Comparison of ENCODE assay signal across 8 cellular contexts in genomic region chr7:130910949-130911944, GRCh38.
DNase-seq lines count a peak whose midpoint lies in the region; ATAC-seq and TF ChIP-seq lines count a peak whose summit lies in the region.

No MANE protein-coding gene starts in this region.

- H3K27ac ChIP-seq in heart left ventricle = peak overlapping the region in 7 of 12 donors; percentile 68 to 92 (median 83)
- peak overlapping the region in 5 of 10 donors; percentile 81 to 92 (median 85) for H3K27ac ChIP-seq in heart right ventricle
- H3K27ac ChIP-seq in iPS-20b (ENCODE audit: low read length) = no peak overlapping the region
- peak overlapping the region; percentile 86 to 94 (median 93) for H3K27ac ChIP-seq in tibial nerve

- H3K9me3 Mint-ChIP-seq in activated naive CD8-positive, alpha-beta T cell treated with anti-CD3 and anti-CD28 coated beads for 36 hours = no peaks in the 10 kb centered on the region

- peaks cover 0 to 9% (median 0%) of the 10 kb centered on the region in 9 donors for H3K36me3 ChIP-seq in heart left ventricle
- peaks cover 0 to 16% (median 0%) of the 10 kb centered on the region in 9 donors for H3K36me3 ChIP-seq in heart right ventricle
- no peaks in the 10 kb centered on the region for H3K36me3 ChIP-seq in iPS-20b (ENCODE audit: insufficient read depth, low read depth, low read length)
- peaks cover 0 to 30% (median 0%) of the 10 kb centered on the region in 3 donors for H3K36me3 ChIP-seq in tibial nerve

- H3K4me1 Mint-ChIP-seq in activated naive CD8-positive, alpha-beta T cell treated with anti-CD3 and anti-CD28 coated beads for 36 hours = peaks cover 81% of the 10 kb centered on the region

- H3K9me3 ChIP-seq in heart left ventricle = no peaks in the 10 kb centered on the region
- no peaks in the 10 kb centered on the region for H3K9me3 ChIP-seq in heart right ventricle
- no peaks in the 10 kb centered on the region for H3K9me3 ChIP-seq in iPS-20b (ENCODE audit: insufficient read depth, low read depth, low read length)
- H3K9me3 ChIP-seq in tibial nerve = no peaks in the 10 kb centered on the region

- no peak for DNase-seq in heart left ventricle
- no peak for DNase-seq in heart right ventricle
- no peak for DNase-seq in activated naive CD8-positive, alpha-beta T cell treated with anti-CD3 and anti-CD28 coated beads for 36 hours
- no peak for DNase-seq in tibial nerve (ENCODE audit: low spot score in 2 of 2)
- DNase-seq in GM10266 (ENCODE audit: extremely low spot score) = no peak
- no peak for DNase-seq in SHP77 treated with DMSO at 0.1 percent for 48 hours (lab: John Stamatoyannopoulos, UW)
- DNase-seq in activated effector memory CD4-positive, alpha-beta T cell treated with anti-CD3 and anti-CD28 coated beads, Interleukin-2, amount 50 U/mL, for 16 hours = no peak

- H3K27me3 ChIP-seq in heart left ventricle (no peaks in the 10 kb centered on the region), heart right ventricle (no peaks in the 10 kb centered on the region), iPS-20b (ENCODE audit: insufficient read depth, low read length) (no peaks in the 10 kb centered on the region), tibial nerve (no peaks in the 10 kb centered on the region)

- WGBS in heart left ventricle, 4 donors = 82 to 85% (median 82%) methylated on average over 7 of the region's 7 CpGs
- 81 to 87% methylated on average over 7 of the region's 7 CpGs for WGBS in heart right ventricle, 2 donors
- WGBS in tibial nerve, 2 donors = 47 to 49% methylated on average over 7 of the region's 7 CpGs

- TF ChIP-seq POLR2A in heart left ventricle (IDR thresholded peaks at IDR 0.05) (no peak), tibial nerve (IDR thresholded peaks at IDR 0.05) (no peak)

- TF ChIP-seq EP300 in tibial nerve (IDR thresholded peaks at IDR 0.05) = peak in 1 of 2 donors; percentile 12

- peak overlapping the region; percentile 94 for H3K27ac Mint-ChIP-seq in activated naive CD8-positive, alpha-beta T cell treated with anti-CD3 and anti-CD28 coated beads for 36 hours

- H3K9ac ChIP-seq in iPS-20b (ENCODE audit: low read depth, low read length) = peak overlapping the region; percentile 66; the same call in 1 of the 2 replicates

- H3K4me3 ChIP-seq in heart left ventricle (peak overlapping the region in 4 of 12 donors; percentile 48 to 59 (median 56)), heart right ventricle (peak overlapping the region in 5 of 10 donors; percentile 14 to 59 (median 51)), iPS-20b (ENCODE audit: low read length) (peak overlapping the region; percentile 46; the same call in 1 of the 2 replicates), tibial nerve (peak overlapping the region; percentile 45 to 55 (median 50))

- ATAC-seq in heart left ventricle (no peak), heart right ventricle (no peak)

- H3K27me3 Mint-ChIP-seq in activated naive CD8-positive, alpha-beta T cell treated with anti-CD3 and anti-CD28 coated beads for 36 hours = peaks cover 4% of the 10 kb centered on the region

- H3K4me1 ChIP-seq in heart left ventricle = peaks cover 0 to 80% (median 53%) of the 10 kb centered on the region in 12 donors
- peaks cover 15 to 74% (median 55%) of the 10 kb centered on the region in 9 donors for H3K4me1 ChIP-seq in heart right ventricle
- peaks cover 52% of the 10 kb centered on the region for H3K4me1 ChIP-seq in iPS-20b (ENCODE audit: insufficient read depth, low read length)
- peaks cover 6 to 88% (median 42%) of the 10 kb centered on the region in 4 donors for H3K4me1 ChIP-seq in tibial nerve

- H3K36me3 Mint-ChIP-seq in activated naive CD8-positive, alpha-beta T cell treated with anti-CD3 and anti-CD28 coated beads for 36 hours = peaks cover 80% of the 10 kb centered on the region

- intact Hi-C loops in heart left ventricle (cut with DNase I) = no loop called here
- intact Hi-C loops in heart right ventricle (cut with DNase I) = loop anchor here in 2 of 10 donors (5.0 kb wide), 2 partner anchors 46 to 96 kb away; no protein-coding TSS in a partner anchor

- peak overlapping the region; percentile 87 for H3K4me3 Mint-ChIP-seq in activated naive CD8-positive, alpha-beta T cell treated with anti-CD3 and anti-CD28 coated beads for 36 hours

- TF ChIP-seq CTCF in heart left ventricle (IDR thresholded peaks at IDR 0.05) (no peak), heart right ventricle (IDR thresholded peaks at IDR 0.05) (no peak), tibial nerve (IDR thresholded peaks at IDR 0.05) (no peak), GM10266 (IDR thresholded peaks at IDR 0.05; ENCODE audit: control insufficient read depth, insufficient read depth, low read depth, missing control alignments) (no peak)
